28 cellular contexts compared by ENCODE assay signal in the genomic region with DNA sequence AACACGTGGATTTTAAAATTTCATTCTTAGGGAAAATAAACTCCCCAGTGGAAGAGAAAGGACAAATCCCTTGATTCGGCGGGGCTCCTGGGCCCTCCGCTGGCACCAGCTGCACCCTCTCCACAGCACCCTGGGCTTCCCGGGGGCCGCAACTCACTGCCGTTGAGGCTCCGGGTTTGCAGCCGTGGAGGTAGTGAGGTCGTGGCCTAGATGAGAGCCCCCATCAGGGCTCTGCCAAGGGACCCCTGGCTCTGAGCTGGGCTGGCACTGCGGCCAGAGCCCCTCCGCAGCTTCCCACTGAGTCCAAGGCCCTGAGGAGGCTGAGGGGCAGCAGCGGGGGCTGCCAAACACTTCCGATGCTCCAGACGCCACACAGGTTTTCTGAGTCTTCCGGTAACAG.
"Had no signal": no experiment of that assay in that cellular context is flagged by ENCODE, and none has a peak within 500 bp of the region (broad histone marks: within the 10 kb centered on the region; RNA-seq: fewer than 3 reads in every experiment).

No MANE protein-coding gene starts in this region.

- H3K4me3 ChIP-seq: heart left ventricle, left lung, lung, ovary, psoas muscle, smooth muscle cell, stomach, testis, thyroid gland, transverse colon, upper lobe of right lung had no signal

- DNase-seq: glutamatergic neuron; heart left ventricle; hypothalamus; immature natural killer cell; kidney; left colon; left lung; mesendoderm; naive thymus-derived CD4-positive, alpha-beta T cell; ovary; psoas muscle; stimulated activated CD4-positive, alpha-beta T cell treated with anti-CD3 and anti-CD28 coated beads, Interleukin-1b, Interleukin-23, amount 100 ng/mL, for 48 hours; stimulated activated CD4-positive, alpha-beta T cell treated with anti-CD3 and anti-CD28 coated beads, Interleukin-2, amount 100 ng/mL, for 48 hours; stimulated activated CD4-positive, alpha-beta T cell treated with anti-CD3 and anti-CD28 coated beads, Interleukin-4, amount 100 ng/mL, for 4 hours; stimulated activated CD8-positive, alpha-beta memory T cell treated with anti-CD3 and anti-CD28 coated beads, Interleukin-4, amount 100 ng/mL, for 48 hours; stimulated activated naive CD4-positive, alpha-beta T cell treated with Interleukin-2 at 50 U/mL for 16 hours; stomach; testis; thyroid gland; transverse colon; upper lobe of right lung had no signal

- H3K9me3 ChIP-seq: heart left ventricle, left lung, ovary, psoas muscle, stomach, testis, thyroid gland, transverse colon, upper lobe of right lung had no signal

- H3K27me3 Mint-ChIP-seq: naive thymus-derived CD4-positive, alpha-beta T cell; natural killer cell treated with Interleukin-12 subunit alpha and Interleukin-12 subunit beta and Interleukin-15 and Interleukin-18, amount 100 ng/mL, for 72 hours; stimulated activated memory B cell treated with anti-CD40 and anti-IgM and Interleukin-4, amounts not matched to agents 10 μg/mL and 1 μg/mL and 100 μg/mL, for 72 hours had no signal

- FAIRE-seq: islet of Langerhans, kidney, urothelium cell line had no signal

- H3K4me2 ChIP-seq: smooth muscle cell had no signal

- H3K27ac ChIP-seq: heart left ventricle, left lung, ovary, psoas muscle, stomach, testis, thyroid gland, transverse colon, upper lobe of right lung had no signal

- H3K4me3 Mint-ChIP-seq: immature natural killer cell; mesothelial cell of epicardium; naive thymus-derived CD4-positive, alpha-beta T cell; natural killer cell treated with Interleukin-12 subunit alpha and Interleukin-12 subunit beta and Interleukin-15 and Interleukin-18, amount 100 ng/mL, for 72 hours; stimulated activated memory B cell treated with anti-CD40 and anti-IgM and Interleukin-4, amounts not matched to agents 10 μg/mL and 1 μg/mL and 100 μg/mL, for 72 hours had no signal

- ATAC-seq: heart left ventricle; left colon; left lung; naive thymus-derived CD4-positive, alpha-beta T cell; natural killer cell treated with Interleukin-12 subunit alpha and Interleukin-12 subunit beta and Interleukin-15 and Interleukin-18, amount 100 ng/mL, for 72 hours; psoas muscle; stimulated activated memory B cell treated with anti-CD40 and anti-IgM and Interleukin-4, amounts not matched to agents 10 μg/mL and 1 μg/mL and 100 μg/mL, for 72 hours; upper lobe of right lung had no signal

- H3K4me1 ChIP-seq: left lung, psoas muscle, transverse colon, upper lobe of right lung had no signal

- H3K36me3 ChIP-seq: ovary had no signal

- H3K4me1 Mint-ChIP-seq: immature natural killer cell; mesothelial cell of epicardium; naive thymus-derived CD4-positive, alpha-beta T cell; stimulated activated memory B cell treated with anti-CD40 and anti-IgM and Interleukin-4, amounts not matched to agents 10 μg/mL and 1 μg/mL and 100 μg/mL, for 72 hours had no signal

- H3K9me3 Mint-ChIP-seq: immature natural killer cell; mesothelial cell of epicardium; naive thymus-derived CD4-positive, alpha-beta T cell; natural killer cell treated with Interleukin-12 subunit alpha and Interleukin-12 subunit beta and Interleukin-15 and Interleukin-18, amount 100 ng/mL, for 72 hours; stimulated activated memory B cell treated with anti-CD40 and anti-IgM and Interleukin-4, amounts not matched to agents 10 μg/mL and 1 μg/mL and 100 μg/mL, for 72 hours had no signal

- H3K27me3 ChIP-seq: heart left ventricle, left lung, ovary, stomach, testis, thyroid gland, transverse colon, upper lobe of right lung had no signal

- H3K27ac Mint-ChIP-seq: immature natural killer cell; mesothelial cell of epicardium; natural killer cell treated with Interleukin-12 subunit alpha and Interleukin-12 subunit beta and Interleukin-15 and Interleukin-18, amount 100 ng/mL, for 72 hours; stimulated activated memory B cell treated with anti-CD40 and anti-IgM and Interleukin-4, amounts not matched to agents 10 μg/mL and 1 μg/mL and 100 μg/mL, for 72 hours had no signal
